ENCODE assay signal across 1 cellular context in genomic region chr19:52007805-52008557, GRCh38.
TF ChIP-seq lines count a peak whose summit lies in the region.

Gene ZNF615 (minus strand): TSS chr19:52008211. CDS start chr19:52003711, 4,500 bp downstream.

TF ChIP-seq in K562, 482 proteins besides CTCF, POLR2A, EP300 and RAD21 (continued from another document):
- TF ChIP-seq POLR3A (IDR thresholded peaks at IDR 0.05; ENCODE audit: borderline replicate concordance, extremely low read depth, insufficient read depth, insufficient read length), result no peak
- TF ChIP-seq NONO (IDR thresholded peaks at IDR 0.05; ENCODE audit: low read depth in 2 of 2, low read length in 1 of 2), result no peak
- TF ChIP-seq CHD4 (IDR thresholded peaks at IDR 0.05; ENCODE audit: insufficient read depth, insufficient replicate concordance, low read depth, low read length, poor library complexity, severe bottlenecking), result no peak
- TF ChIP-seq HSF4 (CRISPR knock-in tag; IDR thresholded peaks at IDR 0.05; ENCODE audit: borderline replicate concordance), result no peak
- TF ChIP-seq ZNF586 (CRISPR knock-in tag; conservative IDR thresholded peaks at IDR 0.05), result no peak
- TF ChIP-seq, protein P1, sequence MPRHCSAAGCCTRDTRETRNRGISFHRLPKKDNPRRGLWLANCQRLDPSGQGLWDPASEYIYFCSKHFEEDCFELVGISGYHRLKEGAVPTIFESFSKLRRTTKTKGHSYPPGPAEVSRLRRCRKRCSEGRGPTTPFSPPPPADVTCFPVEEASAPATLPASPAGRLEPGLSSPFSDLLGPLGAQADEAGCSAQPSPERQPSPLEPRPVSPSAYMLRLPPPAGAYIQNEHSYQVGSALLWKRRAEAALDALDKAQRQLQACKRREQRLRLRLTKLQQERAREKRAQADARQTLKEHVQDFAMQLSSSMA (CRISPR knock-in tag; IDR thresholded peaks at IDR 0.05), result no peak
- TF ChIP-seq, protein P2, sequence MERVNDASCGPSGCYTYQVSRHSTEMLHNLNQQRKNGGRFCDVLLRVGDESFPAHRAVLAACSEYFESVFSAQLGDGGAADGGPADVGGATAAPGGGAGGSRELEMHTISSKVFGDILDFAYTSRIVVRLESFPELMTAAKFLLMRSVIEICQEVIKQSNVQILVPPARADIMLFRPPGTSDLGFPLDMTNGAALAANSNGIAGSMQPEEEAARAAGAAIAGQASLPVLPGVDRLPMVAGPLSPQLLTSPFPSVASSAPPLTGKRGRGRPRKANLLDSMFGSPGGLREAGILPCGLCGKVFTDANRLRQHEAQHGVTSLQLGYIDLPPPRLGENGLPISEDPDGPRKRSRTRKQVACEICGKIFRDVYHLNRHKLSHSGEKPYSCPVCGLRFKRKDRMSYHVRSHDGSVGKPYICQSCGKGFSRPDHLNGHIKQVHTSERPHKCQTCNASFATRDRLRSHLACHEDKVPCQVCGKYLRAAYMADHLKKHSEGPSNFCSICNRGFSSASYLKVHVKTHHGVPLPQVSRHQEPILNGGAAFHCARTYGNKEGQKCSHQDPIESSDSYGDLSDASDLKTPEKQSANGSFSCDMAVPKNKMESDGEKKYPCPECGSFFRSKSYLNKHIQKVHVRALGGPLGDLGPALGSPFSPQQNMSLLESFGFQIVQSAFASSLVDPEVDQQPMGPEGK (CRISPR knock-in tag; IDR thresholded peaks at IDR 0.05; ENCODE audit: borderline replicate concordance), result no peak
- TF ChIP-seq SRSF9 (IDR thresholded peaks at IDR 0.05; ENCODE audit: borderline replicate concordance, low read depth, low read length), result no peak
- no peak for TF ChIP-seq NBN (IDR thresholded peaks at IDR 0.05; ENCODE audit: low read depth)
- TF ChIP-seq NFE2 (IDR thresholded peaks at IDR 0.05; ENCODE audit: low read depth), result no peak
- TF ChIP-seq, protein P3, sequence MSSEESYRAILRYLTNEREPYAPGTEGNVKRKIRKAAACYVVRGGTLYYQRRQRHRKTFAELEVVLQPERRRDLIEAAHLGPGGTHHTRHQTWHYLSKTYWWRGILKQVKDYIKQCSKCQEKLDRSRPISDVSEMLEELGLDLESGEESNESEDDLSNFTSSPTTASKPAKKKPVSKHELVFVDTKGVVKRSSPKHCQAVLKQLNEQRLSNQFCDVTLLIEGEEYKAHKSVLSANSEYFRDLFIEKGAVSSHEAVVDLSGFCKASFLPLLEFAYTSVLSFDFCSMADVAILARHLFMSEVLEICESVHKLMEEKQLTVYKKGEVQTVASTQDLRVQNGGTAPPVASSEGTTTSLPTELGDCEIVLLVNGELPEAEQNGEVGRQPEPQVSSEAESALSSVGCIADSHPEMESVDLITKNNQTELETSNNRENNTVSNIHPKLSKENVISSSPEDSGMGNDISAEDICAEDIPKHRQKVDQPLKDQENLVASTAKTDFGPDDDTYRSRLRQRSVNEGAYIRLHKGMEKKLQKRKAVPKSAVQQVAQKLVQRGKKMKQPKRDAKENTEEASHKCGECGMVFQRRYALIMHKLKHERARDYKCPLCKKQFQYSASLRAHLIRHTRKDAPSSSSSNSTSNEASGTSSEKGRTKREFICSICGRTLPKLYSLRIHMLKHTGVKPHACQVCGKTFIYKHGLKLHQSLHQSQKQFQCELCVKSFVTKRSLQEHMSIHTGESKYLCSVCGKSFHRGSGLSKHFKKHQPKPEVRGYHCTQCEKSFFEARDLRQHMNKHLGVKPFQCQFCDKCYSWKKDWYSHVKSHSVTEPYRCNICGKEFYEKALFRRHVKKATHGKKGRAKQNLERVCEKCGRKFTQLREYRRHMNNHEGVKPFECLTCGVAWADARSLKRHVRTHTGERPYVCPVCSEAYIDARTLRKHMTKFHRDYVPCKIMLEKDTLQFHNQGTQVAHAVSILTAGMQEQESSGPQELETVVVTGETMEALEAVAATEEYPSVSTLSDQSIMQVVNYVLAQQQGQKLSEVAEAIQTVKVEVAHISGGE (CRISPR knock-in tag; IDR thresholded peaks at IDR 0.05), result peak in 1 of 3 experiments; percentile 50; a peak in 1 of 6 replicates
- TF ChIP-seq CHD7 (IDR thresholded peaks at IDR 0.05; ENCODE audit: low read depth, low read length), result no peak
- TF ChIP-seq NCOA4 (IDR thresholded peaks at IDR 0.05; ENCODE audit: partially characterized antibody), result no peak
- 0 out of 2 replicates have a peak, but pooled peaks have one; percentile 24 for TF ChIP-seq FOXJ2 (tag; IDR thresholded peaks at IDR 0.05)
- TF ChIP-seq TAL1 (IDR thresholded peaks at IDR 0.05), result no peak
- no peak for TF ChIP-seq ZC3H4 (CRISPR knock-in tag; IDR thresholded peaks at IDR 0.05; ENCODE audit: borderline replicate concordance)
- TF ChIP-seq, protein P4, sequence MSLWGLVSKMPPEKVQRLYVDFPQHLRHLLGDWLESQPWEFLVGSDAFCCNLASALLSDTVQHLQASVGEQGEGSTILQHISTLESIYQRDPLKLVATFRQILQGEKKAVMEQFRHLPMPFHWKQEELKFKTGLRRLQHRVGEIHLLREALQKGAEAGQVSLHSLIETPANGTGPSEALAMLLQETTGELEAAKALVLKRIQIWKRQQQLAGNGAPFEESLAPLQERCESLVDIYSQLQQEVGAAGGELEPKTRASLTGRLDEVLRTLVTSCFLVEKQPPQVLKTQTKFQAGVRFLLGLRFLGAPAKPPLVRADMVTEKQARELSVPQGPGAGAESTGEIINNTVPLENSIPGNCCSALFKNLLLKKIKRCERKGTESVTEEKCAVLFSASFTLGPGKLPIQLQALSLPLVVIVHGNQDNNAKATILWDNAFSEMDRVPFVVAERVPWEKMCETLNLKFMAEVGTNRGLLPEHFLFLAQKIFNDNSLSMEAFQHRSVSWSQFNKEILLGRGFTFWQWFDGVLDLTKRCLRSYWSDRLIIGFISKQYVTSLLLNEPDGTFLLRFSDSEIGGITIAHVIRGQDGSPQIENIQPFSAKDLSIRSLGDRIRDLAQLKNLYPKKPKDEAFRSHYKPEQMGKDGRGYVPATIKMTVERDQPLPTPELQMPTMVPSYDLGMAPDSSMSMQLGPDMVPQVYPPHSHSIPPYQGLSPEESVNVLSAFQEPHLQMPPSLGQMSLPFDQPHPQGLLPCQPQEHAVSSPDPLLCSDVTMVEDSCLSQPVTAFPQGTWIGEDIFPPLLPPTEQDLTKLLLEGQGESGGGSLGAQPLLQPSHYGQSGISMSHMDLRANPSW (CRISPR knock-in tag; IDR thresholded peaks at IDR 0.05), result no peak
- no peak for TF ChIP-seq RNF2 (IDR thresholded peaks at IDR 0.05)
- no peak for TF ChIP-seq ZNF174 (CRISPR knock-in tag; IDR thresholded peaks at IDR 0.05)
- TF ChIP-seq ZNF695 (CRISPR knock-in tag; IDR thresholded peaks at IDR 0.05), result no peak
- TF ChIP-seq PTTG1 (tag; IDR thresholded peaks at IDR 0.05; ENCODE audit: low read depth), result no peak
- no peak for TF ChIP-seq ZNF551 (CRISPR knock-in tag; IDR thresholded peaks at IDR 0.05)
